ENCODE assay signal across 1 cellular context in genomic region chr12:109477185-109477962, GRCh38.
TF ChIP-seq lines count a peak whose summit lies in the region.

KCTD10 (minus strand) TSS chr12:109477300; CDS start chr12:109477262, 38 bp downstream.
UBE3B (plus strand) TSS chr12:109477634; CDS start chr12:109483552, 5,918 bp downstream.

TF ChIP-seq in HepG2, 621 proteins besides CTCF, POLR2A, EP300 and RAD21 (continued from another document and continues in another):
- TF ChIP-seq ZNF318 (CRISPR knock-in tag; IDR thresholded peaks at IDR 0.05) (no peak), ZNF235 (CRISPR knock-in tag; IDR thresholded peaks at IDR 0.05; ENCODE audit: borderline replicate concordance) (peak; percentile 80; the same call in 1 of the 2 replicates), ZNF879 (CRISPR knock-in tag; IDR thresholded peaks at IDR 0.05) (0 out of 2 replicates have a peak, but pooled peaks have one; percentile 44), ZNF510 (CRISPR knock-in tag; IDR thresholded peaks at IDR 0.05; ENCODE audit: low read depth) (peak; percentile 35; the same call in 1 of the 2 replicates), POLR2G (IDR thresholded peaks at IDR 0.05; ENCODE audit: low read depth, low read length) (peak; percentile 90), ZNF687 (CRISPR knock-in tag; IDR thresholded peaks at IDR 0.05) (peak; percentile 77), MLLT10 (CRISPR knock-in tag; IDR thresholded peaks at IDR 0.05) (no peak), STAT5B (CRISPR knock-in tag; IDR thresholded peaks at IDR 0.05) (no peak), ISL2 (CRISPR knock-in tag; IDR thresholded peaks at IDR 0.05) (peak; percentile 81), ZNF331 (CRISPR knock-in tag; IDR thresholded peaks at IDR 0.05) (0 out of 2 replicates have a peak, but pooled peaks have one; percentile 7), ZBTB37 (CRISPR knock-in tag; IDR thresholded peaks at IDR 0.05) (peak; percentile 63; the same call in 1 of the 2 replicates), MXD1 (CRISPR knock-in tag; IDR thresholded peaks at IDR 0.05) (peak; percentile 93), ZNF251 (CRISPR knock-in tag; IDR thresholded peaks at IDR 0.05) (peak; percentile 77; the same call in 1 of the 2 replicates), NONO (IDR thresholded peaks at IDR 0.05) (no peak), NONO (CRISPR knock-in tag; conservative IDR thresholded peaks at IDR 0.05) (peak; percentile 88), PCBP1 (IDR thresholded peaks at IDR 0.05; ENCODE audit: borderline replicate concordance, low read depth, low read length) (peak; percentile 73; the same call in 1 of the 2 replicates), ZNF770 (CRISPR knock-in tag; IDR thresholded peaks at IDR 0.05) (peak; percentile 55; the same call in 1 of the 2 replicates), ZNF552 (CRISPR knock-in tag; IDR thresholded peaks at IDR 0.05; ENCODE audit: borderline replicate concordance) (peak; percentile 67; the same call in 1 of the 2 replicates), E2F1 (CRISPR knock-in tag; IDR thresholded peaks at IDR 0.05) (peak; percentile 73; the same call in 1 of the 2 replicates), ZNF343 (CRISPR knock-in tag; IDR thresholded peaks at IDR 0.05) (peak; percentile 72; the same call in 1 of the 2 replicates), HMGXB4 (CRISPR knock-in tag; IDR thresholded peaks at IDR 0.05; ENCODE audit: borderline replicate concordance in 1 of 2, low read depth in 1 of 2) (peak; percentile 74 to 80; a peak in 3 of 4 replicates), ZNF33A (CRISPR knock-in tag; IDR thresholded peaks at IDR 0.05; ENCODE audit: borderline replicate concordance) (0 out of 2 replicates have a peak, but pooled peaks have one; percentile 69), FOXC1 (CRISPR knock-in tag; IDR thresholded peaks at IDR 0.05; ENCODE audit: borderline replicate concordance) (no peak; the same call in 1 of the 2 replicates), RBFOX2 (IDR thresholded peaks at IDR 0.05; ENCODE audit: low read depth, low read length) (peak; percentile 78), ZNF7 (CRISPR knock-in tag; IDR thresholded peaks at IDR 0.05) (no peak), PAX8 (CRISPR knock-in tag; IDR thresholded peaks at IDR 0.05; ENCODE audit: borderline replicate concordance) (no peak; the same call in 1 of the 2 replicates), ZNF280D (CRISPR knock-in tag; IDR thresholded peaks at IDR 0.05) (peak; percentile 72), ZNF329 (CRISPR knock-in tag; IDR thresholded peaks at IDR 0.05; ENCODE audit: low read depth) (no peak), ZNF558 (CRISPR knock-in tag; IDR thresholded peaks at IDR 0.05; ENCODE audit: borderline replicate concordance) (peak; percentile 68; the same call in 1 of the 2 replicates), ZNF563 (CRISPR knock-in tag; IDR thresholded peaks at IDR 0.05) (peak; percentile 60; the same call in 1 of the 2 replicates), ATF1 (CRISPR knock-in tag; IDR thresholded peaks at IDR 0.05) (peak; percentile 74), ZNF225 (CRISPR knock-in tag; IDR thresholded peaks at IDR 0.05) (peak; percentile 44; the same call in 1 of the 2 replicates), RFXAP (CRISPR knock-in tag; IDR thresholded peaks at IDR 0.05; ENCODE audit: borderline replicate concordance) (peak; percentile 29; the same call in 1 of the 2 replicates)
